In genomic region chr15:99058421-99058870, GRCh38 we compare ENCODE assay signal across 1 cellular context.
TF ChIP-seq lines count a peak whose summit lies in the region.

No MANE protein-coding gene starts in this region.

TF ChIP-seq in K562, 482 proteins besides CTCF, POLR2A, EP300 and RAD21:
- TF ChIP-seq, protein P1, sequence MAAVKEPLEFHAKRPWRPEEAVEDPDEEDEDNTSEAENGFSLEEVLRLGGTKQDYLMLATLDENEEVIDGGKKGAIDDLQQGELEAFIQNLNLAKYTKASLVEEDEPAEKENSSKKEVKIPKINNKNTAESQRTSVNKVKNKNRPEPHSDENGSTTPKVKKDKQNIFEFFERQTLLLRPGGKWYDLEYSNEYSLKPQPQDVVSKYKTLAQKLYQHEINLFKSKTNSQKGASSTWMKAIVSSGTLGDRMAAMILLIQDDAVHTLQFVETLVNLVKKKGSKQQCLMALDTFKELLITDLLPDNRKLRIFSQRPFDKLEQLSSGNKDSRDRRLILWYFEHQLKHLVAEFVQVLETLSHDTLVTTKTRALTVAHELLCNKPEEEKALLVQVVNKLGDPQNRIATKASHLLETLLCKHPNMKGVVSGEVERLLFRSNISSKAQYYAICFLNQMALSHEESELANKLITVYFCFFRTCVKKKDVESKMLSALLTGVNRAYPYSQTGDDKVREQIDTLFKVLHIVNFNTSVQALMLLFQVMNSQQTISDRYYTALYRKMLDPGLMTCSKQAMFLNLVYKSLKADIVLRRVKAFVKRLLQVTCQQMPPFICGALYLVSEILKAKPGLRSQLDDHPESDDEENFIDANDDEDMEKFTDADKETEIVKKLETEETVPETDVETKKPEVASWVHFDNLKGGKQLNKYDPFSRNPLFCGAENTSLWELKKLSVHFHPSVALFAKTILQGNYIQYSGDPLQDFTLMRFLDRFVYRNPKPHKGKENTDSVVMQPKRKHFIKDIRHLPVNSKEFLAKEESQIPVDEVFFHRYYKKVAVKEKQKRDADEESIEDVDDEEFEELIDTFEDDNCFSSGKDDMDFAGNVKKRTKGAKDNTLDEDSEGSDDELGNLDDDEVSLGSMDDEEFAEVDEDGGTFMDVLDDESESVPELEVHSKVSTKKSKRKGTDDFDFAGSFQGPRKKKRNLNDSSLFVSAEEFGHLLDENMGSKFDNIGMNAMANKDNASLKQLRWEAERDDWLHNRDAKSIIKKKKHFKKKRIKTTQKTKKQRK (IDR thresholded peaks at IDR 0.05; ENCODE audit: borderline replicate concordance, low read depth, low read length), result no peak
- TF ChIP-seq THRAP3 (IDR thresholded peaks at IDR 0.05; ENCODE audit: borderline replicate concordance) (no peak), GTF3C2 (IDR thresholded peaks at IDR 0.05; ENCODE audit: borderline replicate concordance, extremely low read depth, insufficient read length) (no peak)
- TF ChIP-seq, protein P2, sequence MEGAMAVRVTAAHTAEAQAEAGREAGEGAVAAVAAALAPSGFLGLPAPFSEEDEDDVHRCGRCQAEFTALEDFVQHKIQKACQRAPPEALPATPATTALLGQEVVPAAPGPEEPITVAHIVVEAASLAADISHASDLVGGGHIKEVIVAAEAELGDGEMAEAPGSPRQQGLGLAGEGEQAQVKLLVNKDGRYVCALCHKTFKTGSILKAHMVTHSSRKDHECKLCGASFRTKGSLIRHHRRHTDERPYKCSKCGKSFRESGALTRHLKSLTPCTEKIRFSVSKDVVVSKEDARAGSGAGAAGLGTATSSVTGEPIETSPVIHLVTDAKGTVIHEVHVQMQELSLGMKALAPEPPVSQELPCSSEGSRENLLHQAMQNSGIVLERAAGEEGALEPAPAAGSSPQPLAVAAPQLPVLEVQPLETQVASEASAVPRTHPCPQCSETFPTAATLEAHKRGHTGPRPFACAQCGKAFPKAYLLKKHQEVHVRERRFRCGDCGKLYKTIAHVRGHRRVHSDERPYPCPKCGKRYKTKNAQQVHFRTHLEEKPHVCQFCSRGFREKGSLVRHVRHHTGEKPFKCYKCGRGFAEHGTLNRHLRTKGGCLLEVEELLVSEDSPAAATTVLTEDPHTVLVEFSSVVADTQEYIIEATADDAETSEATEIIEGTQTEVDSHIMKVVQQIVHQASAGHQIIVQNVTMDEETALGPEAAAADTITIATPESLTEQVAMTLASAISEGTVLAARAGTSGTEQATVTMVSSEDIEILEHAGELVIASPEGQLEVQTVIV (CRISPR knock-in tag; IDR thresholded peaks at IDR 0.05; ENCODE audit: borderline replicate concordance), result no peak
